Comparison of ENCODE assay signal across 8 cellular contexts in genomic region chr13:27619711-27620376, GRCh38. TPM values are rescaled to one million over a fixed set of nuclear protein-coding genes. Genes with fewer than 3 reads are reported as not detected.
DNase-seq lines count a peak whose midpoint lies in the region; ATAC-seq, FAIRE-seq and TF ChIP-seq lines count a peak whose summit lies in the region.

No MANE protein-coding gene starts in this region.

- H3K23me2 ChIP-seq in H1 (ENCODE audit: low read depth, low read length) = peaks cover 6% of the 10 kb centered on the region; the same call in 1 of the 2 replicates

- H2BK120ac ChIP-seq in IMR-90 (ENCODE audit: low read depth, low read length) (peak overlapping the region; percentile 57; the same call in 1 of the 2 replicates), H1 (replicated peaks; ENCODE audit: low read depth, low read length) (no peak overlapping the region)

- H4K20me1 ChIP-seq in IMR-90 (ENCODE audit: insufficient read depth, low read length) (peaks cover 13% of the 10 kb centered on the region), H1 (replicated peaks in 1 of 2; ENCODE audit: control insufficient read depth in 1 of 2, insufficient read depth in 2 of 2, low read length in 2 of 2) (peaks cover 10 to 29% of the 10 kb centered on the region in 2 experiments)

- H3K9ac ChIP-seq in IMR-90 (ENCODE audit: low read depth, low read length) (peak overlapping the region; percentile 72), H1 (replicated peaks in 1 of 4; ENCODE audit: extremely low read depth in 1 of 4, low read depth in 3 of 4, low read length in 3 of 4) (peak overlapping the region; percentile 38 to 84 (median 62)), mucosa of stomach (ENCODE audit: low read length) (peak overlapping the region; percentile 97), subcutaneous abdominal adipose tissue (ENCODE audit: low read length in 5 of 5) (peak overlapping the region; percentile 6 to 84 (median 77))

- H2BK5ac ChIP-seq in IMR-90 (ENCODE audit: low read depth, low read length, poor library complexity, severe bottlenecking) (peak overlapping the region; percentile 59), H1 (ENCODE audit: low read depth, low read length) (no peak overlapping the region)

- H2BK20ac ChIP-seq in IMR-90 (ENCODE audit: low read depth, low read length) = no peak overlapping the region
- H2BK20ac ChIP-seq in H1 (ENCODE audit: low read length) = no peak overlapping the region

- H3K14ac ChIP-seq in IMR-90 (replicated peaks; ENCODE audit: low read depth, low read length) = peak overlapping the region; percentile 77
- no peak overlapping the region for H3K14ac ChIP-seq in H1 (ENCODE audit: insufficient read length)

- peaks cover 2% of the 10 kb centered on the region; the same call in 1 of the 2 replicates for H3K9me3 ChIP-seq in IMR-90 (ENCODE audit: control insufficient read depth, insufficient read depth, low read length)
- no peaks in the 10 kb centered on the region for H3K9me3 ChIP-seq in H1 (ENCODE audit: insufficient read depth in 2 of 2, low read depth in 1 of 2, low read length in 1 of 2)
- H3K9me3 ChIP-seq in mucosa of stomach (ENCODE audit: control insufficient read depth, low read length) = no peaks in the 10 kb centered on the region
- peaks cover 0 to 2% (median 0%) of the 10 kb centered on the region in 5 donors for H3K9me3 ChIP-seq in subcutaneous abdominal adipose tissue (ENCODE audit: control insufficient read depth in 5 of 5, low read length in 5 of 5)

- FAIRE-seq in H1 (lab: Jason Lieb, UNC) = no peak

- peak overlapping the region; percentile 74 for H2AK9ac ChIP-seq in IMR-90 (replicated peaks; ENCODE audit: low read depth, low read length, poor library complexity)

- H3K4me3 Mint-ChIP-seq in activated CD4-positive, alpha-beta T cell treated with anti-CD3 and anti-CD28 coated beads for 36 hours = peak overlapping the region; percentile 92

- H3K27ac ChIP-seq in IMR-90 (ENCODE audit: insufficient read depth, low read length) (peak overlapping the region; percentile 43), H1 (ENCODE audit: low read depth, low read length) (0 out of 2 replicates have a peak overlapping the region, but pooled peaks have one; percentile 7), subcutaneous abdominal adipose tissue (ENCODE audit: low read depth, low read length) (peak overlapping the region; percentile 91)

- BruUV-seq in IMR-90 (replicated peaks; lab: Mats Ljungman, UMichigan) = no TSS peak

- TF ChIP-seq POLR2A in IMR-90 (IDR thresholded peaks at IDR 0.05; ENCODE audit: low read depth, low read length) (no peak), H1 (IDR thresholded peaks at IDR 0.05; ENCODE audit: control extremely low read depth in 1 of 2, low read depth in 2 of 2, low read length in 2 of 2) (no peak)

- TF ChIP-seq CTCF in GM06990 (IDR thresholded peaks at IDR 0.05; ENCODE audit: insufficient read depth, low read length, poor library complexity, severe bottlenecking) (no peak), IMR-90 (conservative IDR thresholded peaks at IDR 0.05; ENCODE audit: low read depth, low read length) (peak; percentile 30), H1 (IDR thresholded peaks at IDR 0.05; ENCODE audit: control extremely low read depth in 1 of 3, insufficient read depth in 1 of 3, low read depth in 1 of 3, low read length in 3 of 3) (0 out of 4 replicates have a peak, but pooled peaks of 1 of the 3 experiments have one; percentile 4)

- 0% methylated on average over 19 of the region's 47 CpGs; no CpG with 5 or more reads in 1 of the 2 experiments for WGBS in IMR-90 (ENCODE audit: extremely low coverage in 2 of 2, insufficient read length in 1 of 2), 2 experiments
- 1% methylated on average over 19 of the region's 47 CpGs; no CpG with 5 or more reads in 1 of the 2 experiments for WGBS in H1 (ENCODE audit: extremely low coverage in 1 of 2, insufficient coverage in 1 of 2, insufficient read length in 1 of 2, insufficient replicate concordance in 2 of 2, low coverage in 1 of 2, low lambda C conversion rate in 2 of 2, missing lambda C conversion rate in 1 of 2), 2 experiments

- H3K36me3 Mint-ChIP-seq in activated CD4-positive, alpha-beta T cell treated with anti-CD3 and anti-CD28 coated beads for 36 hours (ENCODE audit: low read depth) = peaks cover 24% of the 10 kb centered on the region

- no peak overlapping the region for H3K18ac ChIP-seq in IMR-90 (ENCODE audit: low read depth, low read length)
- H3K18ac ChIP-seq in H1 (ENCODE audit: extremely low read depth, low read length) = no peak overlapping the region

- no peaks in the 10 kb centered on the region for H3K27me3 Mint-ChIP-seq in activated CD4-positive, alpha-beta T cell treated with anti-CD3 and anti-CD28 coated beads for 36 hours

- in situ Hi-C loops in IMR-90 (cut with MboI; ENCODE audit: low sequenced_read_pairs) = loop anchor here (25.0 kb wide), 1 partner anchor 633 kb away; no protein-coding TSS in a partner anchor

- H2AFZ ChIP-seq in IMR-90 (replicated peaks; ENCODE audit: low read length, poor library complexity) (peak overlapping the region; percentile 92), H1 (ENCODE audit: low read length) (peak overlapping the region; percentile 78; the same call in 1 of the 2 replicates)

- peak overlapping the region; percentile 84 for H3K27ac Mint-ChIP-seq in activated CD4-positive, alpha-beta T cell treated with anti-CD3 and anti-CD28 coated beads for 36 hours

- H3K36me3 ChIP-seq in GM06990 (ENCODE audit: control insufficient read depth, insufficient read depth, low read length) (no peaks in the 10 kb centered on the region), IMR-90 (ENCODE audit: control insufficient read depth, insufficient read depth, low read length) (peaks cover 7% of the 10 kb centered on the region; the same call in 1 of the 2 replicates), H1 (ENCODE audit: control insufficient read depth in 2 of 4, insufficient read depth in 4 of 4, low read length in 3 of 4) (peaks cover 4 to 19% (median 10%) of the 10 kb centered on the region in 4 experiments; a peak in 7 of 8 replicates), mucosa of stomach (ENCODE audit: control insufficient read depth, insufficient read depth, low read length) (peaks cover 4% of the 10 kb centered on the region), subcutaneous abdominal adipose tissue (ENCODE audit: control insufficient read depth in 5 of 5, insufficient read depth in 5 of 5, low read length in 5 of 5) (peaks cover 0 to 5% (median under 1%) of the 10 kb centered on the region in 5 donors)

- no peak for DNase-seq in GM06990 (ENCODE audit: extremely low read depth, insufficient read length)
- peak; percentile 21 for DNase-seq in IMR-90
- peak; percentile 65 for DNase-seq in activated CD4-positive, alpha-beta T cell treated with anti-CD3 and anti-CD28 coated beads for 36 hours
- DNase-seq in H1 (ENCODE audit: low read depth in 1 of 2, low spot score in 2 of 2) = no peak
- no peak for DNase-seq in NCI-H446 treated with DMSO at 0.1 percent for 48 hours (lab: John Stamatoyannopoulos, UW)

- H3K9me1 ChIP-seq in IMR-90 (ENCODE audit: insufficient read depth, low read length) = peaks cover 9% of the 10 kb centered on the region

- no peaks in the 10 kb centered on the region for H3K27me3 ChIP-seq in GM06990 (replicated peaks; ENCODE audit: control insufficient read depth, insufficient read depth, low read length)
- no peaks in the 10 kb centered on the region for H3K27me3 ChIP-seq in IMR-90 (ENCODE audit: control insufficient read depth, insufficient read depth, low read length)
- no peaks in the 10 kb centered on the region for H3K27me3 ChIP-seq in H1 (replicated peaks in 1 of 4; ENCODE audit: control insufficient read depth in 3 of 4, extremely low read depth in 1 of 4, insufficient read depth in 3 of 4, low read length in 3 of 4)
- H3K27me3 ChIP-seq in mucosa of stomach (ENCODE audit: control insufficient read depth, insufficient read depth, low read length) = no peaks in the 10 kb centered on the region
- H3K27me3 ChIP-seq in subcutaneous abdominal adipose tissue (ENCODE audit: control insufficient read depth in 5 of 5, insufficient read depth in 4 of 5, low read length in 5 of 5) = no peaks in the 10 kb centered on the region

- H3K4me1 ChIP-seq in IMR-90 (ENCODE audit: control insufficient read depth, insufficient read depth, low read length) (no peaks in the 10 kb centered on the region), H1 (replicated peaks in 1 of 4; ENCODE audit: control insufficient read depth in 3 of 4, insufficient read depth in 4 of 4, low read length in 3 of 4) (peaks cover 3 to 9% (median 7%) of the 10 kb centered on the region in 4 experiments), mucosa of stomach (ENCODE audit: control insufficient read depth, insufficient read depth, low read length) (peaks cover 45% of the 10 kb centered on the region), subcutaneous abdominal adipose tissue (ENCODE audit: control insufficient read depth in 5 of 5, insufficient read depth in 5 of 5, low read length in 5 of 5) (peaks cover 0 to 48% (median 39%) of the 10 kb centered on the region in 5 donors)

- H3K4me3 ChIP-seq in GM06990 (replicated peaks; ENCODE audit: low read depth, low read length) = peak overlapping the region; percentile 68
- peak overlapping the region; percentile 92 for H3K4me3 ChIP-seq in IMR-90 (ENCODE audit: insufficient read depth, low read depth, low read length)
- peak overlapping the region; percentile 79 to 97 (median 86) for H3K4me3 ChIP-seq in H1 (ENCODE audit: extremely low read depth in 1 of 4, insufficient read depth in 2 of 4, low read depth in 3 of 4, low read length in 4 of 4)
- H3K4me3 ChIP-seq in mucosa of stomach (ENCODE audit: low read length) = peak overlapping the region; percentile 69
- peak overlapping the region; percentile 72 to 90 (median 81) for H3K4me3 ChIP-seq in subcutaneous abdominal adipose tissue (ENCODE audit: low read depth in 1 of 5, low read length in 5 of 5)

- H3K79me1 ChIP-seq in IMR-90 (ENCODE audit: low read depth in 1 of 2, low read length in 2 of 2) (peaks cover 43 to 58% of the 10 kb centered on the region in 2 experiments), H1 (ENCODE audit: low read depth, low read length) (peaks cover 4% of the 10 kb centered on the region)

- H3K23ac ChIP-seq in IMR-90 (ENCODE audit: low read depth, low read length) (peak overlapping the region; percentile 80; the same call in 1 of the 2 replicates), H1 (ENCODE audit: insufficient read length) (no peak overlapping the region)

- H3K9me3 Mint-ChIP-seq in activated CD4-positive, alpha-beta T cell treated with anti-CD3 and anti-CD28 coated beads for 36 hours (ENCODE audit: low read depth) = no peaks in the 10 kb centered on the region

- H4K5ac ChIP-seq in IMR-90 (ENCODE audit: low read depth, low read length) (peak overlapping the region; percentile 24; the same call in 1 of the 2 replicates), H1 (ENCODE audit: insufficient read length, low read depth, low read length) (no peak overlapping the region)

- ATAC-seq in GM21529 (IDR thresholded peaks at IDR 0.05; ENCODE audit: unreplicated experiment) = peak; percentile 32
- ATAC-seq in IMR-90 (ENCODE audit: low read depth) = peak; percentile 35
- peak; percentile 7 for ATAC-seq in activated CD4-positive, alpha-beta T cell treated with anti-CD3 and anti-CD28 coated beads for 36 hours

- CTCF ChIA-PET in IMR-90 (lab: Yijun Ruan, JAX) = interaction anchor here (0.5 to 2.3 kb wide), 6 partner anchors 12 to 334 kb away, joined by 3 to 10 read pairs (median 3); no protein-coding TSS in a partner anchor
- CTCF ChIA-PET in activated CD4-positive, alpha-beta T cell treated with anti-CD3 and anti-CD28 coated beads for 36 hours (lab: Charles Lee) = interaction anchor here (0.6 to 2.5 kb wide), 8 partner anchors 10 to 258 kb away, joined by 3 to 9 read pairs (median 4); partner anchors contain the start of gene GTF3A
- CTCF ChIA-PET in H1 (lab: Charles Lee; ENCODE audit: partially characterized antibody) = interaction anchor here (0.8 to 1.4 kb wide), 4 partner anchors 13 to 240 kb away, joined by 3 read pairs; no protein-coding TSS in a partner anchor

- TF ChIP-seq RAD21 in IMR-90 (IDR thresholded peaks at IDR 0.05; ENCODE audit: low read length) (no peak), H1 (IDR thresholded peaks at IDR 0.05 in 1 of 2, conservative IDR thresholded peaks at IDR 0.05 in 1 of 2; ENCODE audit: low read depth in 2 of 2, low read length in 2 of 2) (no peak; a peak in 1 of 4 replicates)

- H3K56ac ChIP-seq in IMR-90 (ENCODE audit: extremely low read depth, insufficient read depth, low read length) = peak overlapping the region; percentile 48; the same call in 1 of the 2 replicates
- no peak overlapping the region for H3K56ac ChIP-seq in H1 (replicated peaks; ENCODE audit: insufficient read length, low read depth, low read length)

- H4K8ac ChIP-seq in IMR-90 (ENCODE audit: low read depth in 2 of 2, low read length in 2 of 2) = peak overlapping the region in 1 of 2 experiments; percentile 38; a peak in 1 of 4 replicates
- peak overlapping the region; percentile 79 for H4K8ac ChIP-seq in H1 (ENCODE audit: extremely low read depth, insufficient read depth, low read length)

- H2BK15ac ChIP-seq in IMR-90 (ENCODE audit: low read depth, low read length) (no peak overlapping the region), H1 (ENCODE audit: low read length) (no peak overlapping the region)

- peak overlapping the region; percentile 53; the same call in 1 of the 2 replicates for H3K4ac ChIP-seq in IMR-90 (ENCODE audit: low read depth, low read length)
- H3K4ac ChIP-seq in H1 (replicated peaks; ENCODE audit: insufficient read length, low read depth, low read length) = no peak overlapping the region

- H4K91ac ChIP-seq in IMR-90 (ENCODE audit: insufficient read depth, low read depth, low read length) = peak overlapping the region; percentile 34; the same call in 1 of the 2 replicates
- H4K91ac ChIP-seq in H1 (replicated peaks; ENCODE audit: insufficient read length, low read length) = no peak overlapping the region

- no peak for TF ChIP-seq EP300 in H1 (IDR thresholded peaks at IDR 0.05; ENCODE audit: borderline replicate concordance in 1 of 2, low read depth in 2 of 2, low read length in 2 of 2)

- H3K79me2 ChIP-seq in H1 (ENCODE audit: control insufficient read depth in 1 of 2, insufficient read depth in 2 of 2, low read length in 2 of 2) = peaks cover 36 to 78% of the 10 kb centered on the region in 2 experiments

- intact Hi-C loops in IMR-90 (cut with micrococcal nuclease) = loop anchor here (1.0 to 10.0 kb wide), 5 partner anchors 45 to 245 kb away; partner anchors contain the start of gene GSX1
- intact Hi-C loops in activated CD4-positive, alpha-beta T cell treated with anti-CD3 and anti-CD28 coated beads for 36 hours (cut with DNase I, micrococcal nuclease) = loop anchor here (1.0 to 10.0 kb wide), 8 partner anchors 368 to 1435 kb away; partner anchors contain the start of genes RPL21 (in 2 of the 2), PAN3 (in 1 of the 2) and POMP (in 1 of the 2)

- no peak overlapping the region for H2BK12ac ChIP-seq in H1 (ENCODE audit: low read depth, low read length)

- dilution Hi-C loops in IMR-90 (cut with HindIII; ENCODE audit: low sequenced_read_pairs, unreplicated experiment) = no loop called here

- H3K4me2 ChIP-seq in IMR-90 (ENCODE audit: low read depth, low read length) (peak overlapping the region; percentile 94), H1 (ENCODE audit: insufficient read depth in 1 of 2, low read depth in 2 of 2, low read length in 2 of 2) (peak overlapping the region; percentile 67 to 88)

- no peak overlapping the region for H2AK5ac ChIP-seq in IMR-90 (ENCODE audit: low read depth, low read length)
- H2AK5ac ChIP-seq in H1 (ENCODE audit: low read depth, low read length) = no peak overlapping the region

- peaks cover 44% of the 10 kb centered on the region for H3K4me1 Mint-ChIP-seq in activated CD4-positive, alpha-beta T cell treated with anti-CD3 and anti-CD28 coated beads for 36 hours

- POLR2A ChIA-PET in IMR-90 (lab: Charles Lee; ENCODE audit: unreplicated experiment) = no interaction called here
- POLR2A ChIA-PET in activated CD4-positive, alpha-beta T cell treated with anti-CD3 and anti-CD28 coated beads for 36 hours (lab: Charles Lee) = interaction anchor here (0.9 kb wide), 1 partner anchor 349 kb away, joined by 3 read pairs; the partner anchor contains the start of gene RASL11A
- POLR2A ChIA-PET in H1 (lab: Charles Lee; ENCODE audit: partially characterized antibody) = interaction anchor here (0.7 to 3.1 kb wide), 14 partner anchors 8 to 353 kb away, joined by 3 to 14 read pairs (median 4); no protein-coding TSS in a partner anchor

RNA-seq across cellular contexts. Expression of gene LNX2, which starts 0.5 kb away (rescaled TPM):
- total RNA-seq in IMR-90 (2012; rRNA removed) = 7.2 and 7.8 TPM in 2 replicates
- polyA plus RNA-seq in IMR-90 (2012; rRNA removed) = 2.6 and 3.1 TPM in 2 replicates
- polyA plus RNA-seq in IMR-90 (2012; cell fraction: cytosol; rRNA removed) = 1.2 and 1.4 TPM in 2 replicates
- polyA plus RNA-seq in IMR-90 (2012; cell fraction: nucleus; rRNA removed; ENCODE audit: low replicate concordance) = 0.75 and 3.3 TPM in 2 replicates
- 1 to 10 TPM; 4.7 to 4.8 TPM for total RNA-seq in activated CD4-positive, alpha-beta T cell treated with anti-CD3 and anti-CD28 coated beads for 36 hours
- total RNA-seq in H1 (2021; fragmentation: NEBNext Ultra II Directional; extraction: Animal tissue kit (Norgen Biotek cat#: 25700)) = 12.3 and 13.9 TPM in 2 replicates
- 5.5 and 6.4 TPM in 2 replicates for polyA plus RNA-seq in H1 (2011; rRNA removed)
- 6.5 TPM for polyA plus RNA-seq in H1 (2011; cell fraction: cytosol; rRNA removed)
- 4.9 TPM for polyA plus RNA-seq in H1 (2011; cell fraction: nucleus; rRNA removed)
- polyA plus RNA-seq in H1 (2012, experiment 1 of 2) = 5.3 to 5.9 TPM (median 5.6 TPM) in 4 replicates
- 0.66 TPM for polyA plus RNA-seq in H1 (2012, experiment 2 of 2)
- polyA plus RNA-seq in H1 (2013, experiment 1 of 2) = 6.3 TPM
- 6.0 TPM for polyA plus RNA-seq in H1 (2013, experiment 2 of 2)
- polyA minus RNA-seq in H1 (2011; rRNA and poly(A)+ RNA removed) = 17.4 and 20.9 TPM in 2 replicates
- polyA minus RNA-seq in H1 (2011; cell fraction: cytosol; rRNA and poly(A)+ RNA removed) = 10.1 TPM
- polyA minus RNA-seq in H1 (2011; cell fraction: nucleus; rRNA and poly(A)+ RNA removed) = 14.3 TPM

RNA-seq across cellular contexts. Expression of gene POLR1D, which starts 1.8 kb away (rescaled TPM):
- 65.4 and 73.9 TPM in 2 replicates for total RNA-seq in IMR-90 (2012; rRNA removed)
- polyA plus RNA-seq in IMR-90 (2012; rRNA removed) (93.0 and 110 TPM in 2 replicates), H1 (2011; rRNA removed) (146 and 226 TPM in 2 replicates)
- polyA plus RNA-seq in IMR-90 (2012; cell fraction: cytosol; rRNA removed) = 51.6 and 70.3 TPM in 2 replicates
- polyA plus RNA-seq in IMR-90 (2012; cell fraction: nucleus; rRNA removed; ENCODE audit: low replicate concordance) = 30.3 and 82.4 TPM in 2 replicates
- total RNA-seq in activated CD4-positive, alpha-beta T cell treated with anti-CD3 and anti-CD28 coated beads for 36 hours = 100 to 1,000 TPM; 165 to 197 TPM
- 232 TPM in 2 replicates for total RNA-seq in H1 (2021; fragmentation: NEBNext Ultra II Directional; extraction: Animal tissue kit (Norgen Biotek cat#: 25700))
- polyA plus RNA-seq in H1 (2011; cell fraction: cytosol; rRNA removed) = 210 TPM
- 135 TPM for polyA plus RNA-seq in H1 (2011; cell fraction: nucleus; rRNA removed)
- polyA plus RNA-seq in H1 (2012, experiment 1 of 2) = 221 to 334 TPM (median 230 TPM) in 4 replicates
- 298 TPM for polyA plus RNA-seq in H1 (2012, experiment 2 of 2)
- 346 TPM for polyA plus RNA-seq in H1 (2013, experiment 1 of 2)
- 335 TPM for polyA plus RNA-seq in H1 (2013, experiment 2 of 2)
- 77.6 and 78.6 TPM in 2 replicates for polyA minus RNA-seq in H1 (2011; rRNA and poly(A)+ RNA removed)
- polyA minus RNA-seq in H1 (2011; cell fraction: cytosol; rRNA and poly(A)+ RNA removed) = 61.1 TPM
- polyA minus RNA-seq in H1 (2011; cell fraction: nucleus; rRNA and poly(A)+ RNA removed) = 78.1 TPM

Comparison
In these comparisons a context has a peak if more than half of its experiments do, and no peak if none do; other contexts are left out.
1. DNase-seq: peak in IMR-90 (single experiment) and activated CD4-positive, alpha-beta T cell treated with anti-CD3 and anti-CD28 coated beads for 36 hours (single experiment); none in GM06990 (single experiment), H1 (0 of 2) and NCI-H446 treated with DMSO at 0.1 percent for 48 hours (single experiment).
2. H3K27ac ChIP-seq: peak in every context shown above with its lines; median percentile 91 in subcutaneous abdominal adipose tissue; 43 in IMR-90; 7 in H1.
3. Peak in every context shown above with its lines, with median percentiles within 50 percentile points of each other: H3K4me3 ChIP-seq, ATAC-seq and H3K9ac ChIP-seq.